ENCODE assay signal across 14 cellular contexts in genomic region chr13:69524459-69525155, GRCh38.
A peak's percentile ranks its signal among the peaks of the same experiment; 100 is the strongest.
DNase-seq lines count a peak whose midpoint lies in the region; ATAC-seq and TF ChIP-seq lines count a peak whose summit lies in the region.
"Had no signal": no experiment of that assay in that cellular context is flagged by ENCODE, and none has a peak within 500 bp of the region (broad histone marks: within the 10 kb centered on the region; RNA-seq: fewer than 3 reads in every experiment).

No MANE protein-coding gene starts in this region.

- DNase-seq in DMS 273 (lab: John Stamatoyannopoulos, UW; ENCODE audit: unreplicated experiment) (peak; percentile 28), DMS 273 treated with DMSO at 0.1 percent for 48 hours (lab: John Stamatoyannopoulos, UW) (no peak), choroid plexus epithelial cell (ENCODE audit: low read depth) (peak; percentile 14), osteocyte (ENCODE audit: extremely low spot score, unreplicated experiment) (no peak), substantia nigra (lab: John Stamatoyannopoulos, UW) (no peak)
- DNase-seq in effector memory CD8-positive, alpha-beta T cell = no peak
- DNase-seq: activated CD8-positive, alpha-beta memory T cell treated with anti-CD3 and anti-CD28 coated beads, Interleukin-2, amount 10 ng/mL, durations not matched to agents 7 days and 5 days; NCI-H146; tibial artery had no signal

- no peak overlapping the region for H2AFZ ChIP-seq in OCI-LY1 (ENCODE audit: low read length)

- H3K27ac Mint-ChIP-seq in osteocyte (ENCODE audit: unreplicated experiment) = no peak overlapping the region
- H3K27ac Mint-ChIP-seq in effector memory CD8-positive, alpha-beta T cell = no peak overlapping the region
- H3K27ac Mint-ChIP-seq: activated CD8-positive, alpha-beta memory T cell treated with anti-CD3 and anti-CD28 coated beads, Interleukin-2, amount 10 ng/mL, durations not matched to agents 7 days and 5 days; natural killer cell treated with Interleukin-12 subunit alpha and Interleukin-12 subunit beta and Interleukin-15 and Interleukin-18, amount 100 ng/mL, for 72 hours had no signal

- no peaks in the 10 kb centered on the region for H3F3A ChIP-seq in OCI-LY1 (ENCODE audit: insufficient read depth, low read length)

- no peak for ATAC-seq in effector memory CD8-positive, alpha-beta T cell (replicated peaks)
- no peak for ATAC-seq in GM19395 (IDR thresholded peaks at IDR 0.05; ENCODE audit: unreplicated experiment)
- ATAC-seq: activated CD8-positive, alpha-beta memory T cell treated with anti-CD3 and anti-CD28 coated beads, Interleukin-2, amount 10 ng/mL, durations not matched to agents 7 days and 5 days; natural killer cell treated with Interleukin-12 subunit alpha and Interleukin-12 subunit beta and Interleukin-15 and Interleukin-18, amount 100 ng/mL, for 72 hours had no signal

- H3K4me1 Mint-ChIP-seq in osteocyte (ENCODE audit: unreplicated experiment) = no peaks in the 10 kb centered on the region
- no peaks in the 10 kb centered on the region for H3K4me1 Mint-ChIP-seq in effector memory CD8-positive, alpha-beta T cell (ENCODE audit: low read depth in 2 of 2)
- H3K4me1 Mint-ChIP-seq: activated CD8-positive, alpha-beta memory T cell treated with anti-CD3 and anti-CD28 coated beads, Interleukin-2, amount 10 ng/mL, durations not matched to agents 7 days and 5 days; central memory CD8-positive, alpha-beta T cell had no signal

- H3K27me3 ChIP-seq in OCI-LY1 (ENCODE audit: insufficient read depth, low read length) = no peaks in the 10 kb centered on the region
- H3K27me3 ChIP-seq: SJSA1, tibial artery had no signal

- no peaks in the 10 kb centered on the region for H3K9me2 ChIP-seq in OCI-LY1 (ENCODE audit: low read depth, low read length)

- no peaks in the 10 kb centered on the region for H3K36me3 ChIP-seq in OCI-LY1 (ENCODE audit: insufficient read depth, low read length)
- H3K36me3 ChIP-seq: SJSA1, tibial artery had no signal

- peaks cover 2% of the 10 kb centered on the region for H3K27me3 Mint-ChIP-seq in osteocyte (ENCODE audit: unreplicated experiment)
- H3K27me3 Mint-ChIP-seq in effector memory CD8-positive, alpha-beta T cell = no peaks in the 10 kb centered on the region
- H3K27me3 Mint-ChIP-seq: activated CD8-positive, alpha-beta memory T cell treated with anti-CD3 and anti-CD28 coated beads, Interleukin-2, amount 10 ng/mL, durations not matched to agents 7 days and 5 days; central memory CD8-positive, alpha-beta T cell; natural killer cell treated with Interleukin-12 subunit alpha and Interleukin-12 subunit beta and Interleukin-15 and Interleukin-18, amount 100 ng/mL, for 72 hours had no signal

- H3K79me2 ChIP-seq in OCI-LY1 (ENCODE audit: insufficient read depth, low read length) = no peaks in the 10 kb centered on the region

- H3K4me1 ChIP-seq in OCI-LY1 (ENCODE audit: insufficient read depth, low read length, severe bottlenecking) = no peaks in the 10 kb centered on the region
- H3K4me1 ChIP-seq: SJSA1, tibial artery had no signal

- no peak overlapping the region for H3K4me3 ChIP-seq in OCI-LY1 (ENCODE audit: low read depth, low read length, poor library complexity, severe bottlenecking)
- H3K4me3 ChIP-seq in choroid plexus epithelial cell (ENCODE audit: low read depth, low read length) = no peak overlapping the region
- H3K4me3 ChIP-seq: SJSA1, tibial artery had no signal

- no peaks in the 10 kb centered on the region for H3K9me3 ChIP-seq in OCI-LY1 (ENCODE audit: low read length)
- H3K9me3 ChIP-seq: SJSA1, tibial artery had no signal

- H3K27ac ChIP-seq in OCI-LY1 (ENCODE audit: low read depth, low read length, poor library complexity, severe bottlenecking) (no peak overlapping the region), substantia nigra (ENCODE audit: low read depth, low read length, poor library complexity, severe bottlenecking) (no peak overlapping the region)
- H3K27ac ChIP-seq: SJSA1, tibial artery had no signal

- no peaks in the 10 kb centered on the region for H4K20me1 ChIP-seq in OCI-LY1 (ENCODE audit: insufficient read depth, low read length)

- no peak overlapping the region for H3K4me2 ChIP-seq in OCI-LY1 (ENCODE audit: low read length)

- no peak overlapping the region for H3K9ac ChIP-seq in OCI-LY1 (ENCODE audit: low read length)

- no peaks in the 10 kb centered on the region for H3K36me3 Mint-ChIP-seq in osteocyte (ENCODE audit: unreplicated experiment)
- no peaks in the 10 kb centered on the region for H3K36me3 Mint-ChIP-seq in effector memory CD8-positive, alpha-beta T cell (ENCODE audit: insufficient read depth)
- H3K36me3 Mint-ChIP-seq: activated CD8-positive, alpha-beta memory T cell treated with anti-CD3 and anti-CD28 coated beads, Interleukin-2, amount 10 ng/mL, durations not matched to agents 7 days and 5 days; natural killer cell treated with Interleukin-12 subunit alpha and Interleukin-12 subunit beta and Interleukin-15 and Interleukin-18, amount 100 ng/mL, for 72 hours had no signal

- TF ChIP-seq CTCF in OCI-LY1 (IDR thresholded peaks at IDR 0.05; ENCODE audit: low read length) = peak; percentile 63
- TF ChIP-seq CTCF in choroid plexus epithelial cell (conservative IDR thresholded peaks at IDR 0.05; ENCODE audit: low read depth, low read length) = peak; percentile 35
- peak; percentile 57 for TF ChIP-seq CTCF in osteocyte (IDR thresholded peaks at IDR 0.05)

- no peak overlapping the region for H3K4me3 Mint-ChIP-seq in osteocyte (ENCODE audit: unreplicated experiment)
- no peak overlapping the region for H3K4me3 Mint-ChIP-seq in effector memory CD8-positive, alpha-beta T cell
- H3K4me3 Mint-ChIP-seq: activated CD8-positive, alpha-beta memory T cell treated with anti-CD3 and anti-CD28 coated beads, Interleukin-2, amount 10 ng/mL, durations not matched to agents 7 days and 5 days; central memory CD8-positive, alpha-beta T cell; natural killer cell treated with Interleukin-12 subunit alpha and Interleukin-12 subunit beta and Interleukin-15 and Interleukin-18, amount 100 ng/mL, for 72 hours had no signal

- no peaks in the 10 kb centered on the region for H3K9me3 Mint-ChIP-seq in osteocyte (ENCODE audit: unreplicated experiment)
- H3K9me3 Mint-ChIP-seq in effector memory CD8-positive, alpha-beta T cell = peaks cover 0 to 2% of the 10 kb centered on the region in 2 donors

Comparison
In these comparisons a context has a peak if more than half of its experiments do, and no peak if none do; other contexts are left out.
1. DNase-seq: peak in DMS 273 (single experiment) and choroid plexus epithelial cell (single experiment); none in DMS 273 treated with DMSO at 0.1 percent for 48 hours (single experiment), osteocyte (single experiment), effector memory CD8-positive, alpha-beta T cell (0 of 3) and substantia nigra (0 of 49).
2. Peak in every context shown above with its lines, with median percentiles within 50 percentile points of each other: CTCF ChIP-seq.